In genomic region chr7:84117304-84117703, GRCh38 we compare ENCODE assay signal across 28 cellular contexts.
"Had no signal": no experiment of that assay in that cellular context is flagged by ENCODE, and none has a peak within 500 bp of the region (broad histone marks: within the 10 kb centered on the region; RNA-seq: fewer than 3 reads in every experiment).

No MANE protein-coding gene starts in this region.

- H3K27me3 ChIP-seq: left lung, pancreas, spleen, suprapubic skin, tibial artery, upper lobe of right lung had no signal

- H3K9me3 Mint-ChIP-seq: mesothelial cell of epicardium; naive B cell; stimulated activated naive CD8-positive, alpha-beta T cell treated with anti-CD3 and anti-CD28 coated beads, Interleukin-15, Interleukin-2, amounts not matched to agents 100 ng/mL and 50 ng/mL, for 24 hours had no signal

- H3K9me3 ChIP-seq: left lung, lower lobe of right lung, pancreas, prostate gland, spleen, suprapubic skin, thoracic aorta, tibial artery, upper lobe of right lung had no signal

- H3K27me3 Mint-ChIP-seq: naive B cell; stimulated activated naive CD8-positive, alpha-beta T cell treated with anti-CD3 and anti-CD28 coated beads, Interleukin-15, Interleukin-2, amounts not matched to agents 100 ng/mL and 50 ng/mL, for 24 hours had no signal

- H3K36me3 ChIP-seq: left lung, lower lobe of right lung, pancreas, prostate gland, spleen, suprapubic skin, thoracic aorta, tibial artery, upper lobe of right lung had no signal

- H3K4me3 Mint-ChIP-seq: immature natural killer cell; mesothelial cell of epicardium; naive B cell; natural killer cell; stimulated activated effector memory CD8-positive, alpha-beta T cell treated with anti-CD3 and anti-CD28 coated beads, Interleukin-12 subunit alpha, Interleukin-12 subunit beta, amount 100 ng/mL, for 72 hours; stimulated activated naive CD8-positive, alpha-beta T cell treated with anti-CD3 and anti-CD28 coated beads, Interleukin-15, Interleukin-2, amounts not matched to agents 100 ng/mL and 50 ng/mL, for 24 hours had no signal

- H3K4me3 ChIP-seq: left lung, lower lobe of right lung, pancreas, prostate gland, spleen, suprapubic skin, thoracic aorta, tibial artery, upper lobe of right lung had no signal

- ATAC-seq: left colon; left lung; lower lobe of right lung; natural killer cell; pancreas; right cardiac atrium; sciatic nerve; stimulated activated effector memory CD8-positive, alpha-beta T cell treated with anti-CD3 and anti-CD28 coated beads, Interleukin-12 subunit alpha, Interleukin-12 subunit beta, amount 100 ng/mL, for 72 hours; upper lobe of right lung had no signal

- DNase-seq: hippocampal formation; immature natural killer cell; kidney; left colon; lower lobe of right lung; mammary epithelial cell; mesenchymal stem cell; naive B cell; natural killer cell; nucleus accumbens; pancreas; retina; right cardiac atrium; small intestine; spleen; stimulated activated CD4-positive, alpha-beta T cell treated with anti-CD3 and anti-CD28 coated beads, Interleukin-4, amount 100 ng/mL, for 24 hours; stimulated activated naive CD4-positive, alpha-beta T cell; tibial artery; trophoblast cell; upper lobe of right lung had no signal

- H3K4me1 Mint-ChIP-seq: immature natural killer cell; naive B cell; natural killer cell; stimulated activated effector memory CD8-positive, alpha-beta T cell treated with anti-CD3 and anti-CD28 coated beads, Interleukin-12 subunit alpha, Interleukin-12 subunit beta, amount 100 ng/mL, for 72 hours had no signal

- H3K36me3 Mint-ChIP-seq: immature natural killer cell; naive B cell; natural killer cell; stimulated activated effector memory CD8-positive, alpha-beta T cell treated with anti-CD3 and anti-CD28 coated beads, Interleukin-12 subunit alpha, Interleukin-12 subunit beta, amount 100 ng/mL, for 72 hours had no signal

- H3K27ac ChIP-seq: left lung, lower lobe of right lung, pancreas, prostate gland, spleen, suprapubic skin, thoracic aorta, tibial artery, upper lobe of right lung had no signal

- H3K27ac Mint-ChIP-seq: immature natural killer cell; mesothelial cell of epicardium; naive B cell; natural killer cell; stimulated activated effector memory CD8-positive, alpha-beta T cell treated with anti-CD3 and anti-CD28 coated beads, Interleukin-12 subunit alpha, Interleukin-12 subunit beta, amount 100 ng/mL, for 72 hours; stimulated activated naive CD8-positive, alpha-beta T cell treated with anti-CD3 and anti-CD28 coated beads, Interleukin-15, Interleukin-2, amounts not matched to agents 100 ng/mL and 50 ng/mL, for 24 hours had no signal

- H3K4me1 ChIP-seq: left lung, pancreas, prostate gland, tibial artery had no signal
